18 cellular contexts compared by ENCODE assay signal in genomic region chr15:100727291-100727851, GRCh38.
DNase-seq lines count a peak whose midpoint lies in the region; ATAC-seq, FAIRE-seq and TF ChIP-seq lines count a peak whose summit lies in the region.
"Had no signal": no experiment of that assay in that cellular context is flagged by ENCODE, and none has a peak within 500 bp of the region (broad histone marks: within the 10 kb centered on the region; RNA-seq: fewer than 3 reads in every experiment).

No MANE protein-coding gene starts in this region.

- CTCF ChIA-PET in activated CD8-positive, alpha-beta memory T cell treated with anti-CD3 and anti-CD28 coated beads, Interleukin-2, amount 10 ng/mL, durations not matched to agents 7 days and 5 days (lab: Charles Lee), result no interaction called here
- CTCF ChIA-PET in PC-3 (lab: Charles Lee), result no interaction called here

- H3K27me3 Mint-ChIP-seq in activated CD8-positive, alpha-beta memory T cell treated with anti-CD3 and anti-CD28 coated beads, Interleukin-2, amount 10 ng/mL, durations not matched to agents 7 days and 5 days, result peaks cover 8% of the 10 kb centered on the region
- H3K27me3 Mint-ChIP-seq in astrocyte (ENCODE audit: low read depth, unreplicated experiment), result peaks cover 5% of the 10 kb centered on the region

- H3K79me2 ChIP-seq in astrocyte (ENCODE audit: insufficient read depth, low read length) (no peaks in the 10 kb centered on the region), PC-3 (ENCODE audit: low read length) (peaks cover 3% of the 10 kb centered on the region; the same call in 1 of the 2 replicates)

- FAIRE-seq in astrocyte (lab: Jason Lieb, UNC), result no peak
- FAIRE-seq: endometrium, pancreas had no signal

- no peaks in the 10 kb centered on the region for H3K9me3 ChIP-seq in astrocyte (ENCODE audit: insufficient read depth, low read depth, low read length)
- no peaks in the 10 kb centered on the region for H3K9me3 ChIP-seq in uterus
- no peaks in the 10 kb centered on the region for H3K9me3 ChIP-seq in PC-3 (ENCODE audit: low read length)
- H3K9me3 ChIP-seq: pancreas had no signal

- BruUV-seq in PC-3 (replicated peaks; lab: Mats Ljungman, UMichigan), result no TSS peak

- no peak overlapping the region for H3K4me3 ChIP-seq in astrocyte (ENCODE audit: insufficient read depth, low read depth, low read length)
- H3K4me3 ChIP-seq in uterus, result no peak overlapping the region
- H3K4me3 ChIP-seq in PC-3 (ENCODE audit: low read length), result no peak overlapping the region
- H3K4me3 ChIP-seq: pancreas had no signal

- no peak overlapping the region for H3K9ac ChIP-seq in astrocyte (ENCODE audit: low read length)
- H3K9ac ChIP-seq in PC-3 (ENCODE audit: low read length), result no peak overlapping the region

- no peak overlapping the region for H3K27ac ChIP-seq in astrocyte (ENCODE audit: low read depth, low read length)
- peak overlapping the region; percentile 6 to 89 for H3K27ac ChIP-seq in uterus
- H3K27ac ChIP-seq in PC-3 (ENCODE audit: low read length), result no peak overlapping the region
- H3K27ac ChIP-seq: pancreas had no signal

- H2AFZ ChIP-seq in astrocyte (ENCODE audit: low read depth, low read length) (no peak overlapping the region), PC-3 (ENCODE audit: low read length) (no peak overlapping the region)

- no peaks in the 10 kb centered on the region for H3K9me2 ChIP-seq in PC-3 (replicated peaks; ENCODE audit: low read length)

- H4K20me1 ChIP-seq in astrocyte (ENCODE audit: insufficient read depth, low read length) (no peaks in the 10 kb centered on the region), PC-3 (ENCODE audit: low read length) (no peaks in the 10 kb centered on the region)

- H3K36me3 ChIP-seq in astrocyte (ENCODE audit: insufficient read depth, low read length), result no peaks in the 10 kb centered on the region
- no peaks in the 10 kb centered on the region for H3K36me3 ChIP-seq in uterus
- H3K36me3 ChIP-seq in PC-3 (ENCODE audit: low read depth, low read length), result no peaks in the 10 kb centered on the region
- H3K36me3 ChIP-seq: pancreas had no signal

- no peak for ATAC-seq in activated CD8-positive, alpha-beta memory T cell treated with anti-CD3 and anti-CD28 coated beads, Interleukin-2, amount 10 ng/mL, durations not matched to agents 7 days and 5 days
- ATAC-seq in PC-3, result no peak
- ATAC-seq: pancreas, T-helper 17 cell had no signal

- peak; percentile 22 for DNase-seq in activated CD8-positive, alpha-beta memory T cell treated with anti-CD3 and anti-CD28 coated beads, Interleukin-2, amount 10 ng/mL, durations not matched to agents 7 days and 5 days
- DNase-seq in activated CD8-positive, alpha-beta memory T cell treated with anti-CD3 and anti-CD28 coated beads, Interleukin-2, amount 50 U/mL, for 48 hours, result no peak
- peak; percentile 48 for DNase-seq in astrocyte (ENCODE audit: low read depth)
- peak; percentile 35 for DNase-seq in kidney glomerular epithelial cell (lab: John Stamatoyannopoulos, UW)
- peak; percentile 58 to 70 for DNase-seq in uterus
- DNase-seq in PC-3, result no peak
- DNase-seq in COLO668 (lab: John Stamatoyannopoulos, UW; ENCODE audit: unreplicated experiment), result no peak
- no peak for DNase-seq in NCI-H446 (lab: John Stamatoyannopoulos, UW)
- DNase-seq: activated CD4-positive, CD25-positive, alpha-beta regulatory T cell treated with anti-CD3 and anti-CD28 coated beads, Interleukin-2, amount 50 U/mL, for 72 hours; activated naive CD8-positive, alpha-beta T cell treated with anti-CD3 and anti-CD28 coated beads for 36 hours; activated T-cell treated with anti-CD3 and anti-CD28 coated beads, Interleukin-2, amount 50 U/mL, for 1 hour; caudate nucleus; immature natural killer cell; NCI-H2029 treated with DMSO at 0.1 percent for 48 hours; NCI-H82; T-helper 17 cell had no signal

- H3K4me2 ChIP-seq in astrocyte (ENCODE audit: low read length) (no peak overlapping the region), PC-3 (ENCODE audit: low read length) (no peak overlapping the region)

- peaks cover 10% of the 10 kb centered on the region for H3F3A ChIP-seq in PC-3 (ENCODE audit: low read length, unreplicated experiment)

- POLR2A ChIA-PET in PC-3 (lab: Charles Lee; ENCODE audit: unreplicated experiment), result no interaction called here

- H3K36me3 Mint-ChIP-seq in activated CD8-positive, alpha-beta memory T cell treated with anti-CD3 and anti-CD28 coated beads, Interleukin-2, amount 10 ng/mL, durations not matched to agents 7 days and 5 days, result no peaks in the 10 kb centered on the region
- no peaks in the 10 kb centered on the region for H3K36me3 Mint-ChIP-seq in astrocyte (ENCODE audit: low read depth, unreplicated experiment)
- H3K36me3 Mint-ChIP-seq: activated naive CD8-positive, alpha-beta T cell treated with anti-CD3 and anti-CD28 coated beads for 36 hours; immature natural killer cell had no signal

- H3K4me1 Mint-ChIP-seq in activated CD8-positive, alpha-beta memory T cell treated with anti-CD3 and anti-CD28 coated beads, Interleukin-2, amount 10 ng/mL, durations not matched to agents 7 days and 5 days, result no peaks in the 10 kb centered on the region
- peaks cover 43% of the 10 kb centered on the region for H3K4me1 Mint-ChIP-seq in astrocyte (ENCODE audit: low read depth, unreplicated experiment)
- H3K4me1 Mint-ChIP-seq: activated naive CD8-positive, alpha-beta T cell treated with anti-CD3 and anti-CD28 coated beads for 36 hours; immature natural killer cell; T-helper 17 cell had no signal

- H3K9me3 Mint-ChIP-seq in activated CD8-positive, alpha-beta memory T cell treated with anti-CD3 and anti-CD28 coated beads, Interleukin-2, amount 10 ng/mL, durations not matched to agents 7 days and 5 days (ENCODE audit: low read depth), result no peaks in the 10 kb centered on the region
- H3K9me3 Mint-ChIP-seq in astrocyte (ENCODE audit: unreplicated experiment), result peaks cover 1% of the 10 kb centered on the region
- H3K9me3 Mint-ChIP-seq: activated naive CD8-positive, alpha-beta T cell treated with anti-CD3 and anti-CD28 coated beads for 36 hours; immature natural killer cell had no signal

- H3K27me3 ChIP-seq in astrocyte (ENCODE audit: insufficient read depth, low read length) (no peaks in the 10 kb centered on the region), uterus (no peaks in the 10 kb centered on the region), PC-3 (ENCODE audit: low read length) (no peaks in the 10 kb centered on the region)
- H3K27me3 ChIP-seq: pancreas had no signal

- TF ChIP-seq CTCF in astrocyte (IDR thresholded peaks at IDR 0.05; ENCODE audit: insufficient read depth, low read depth, low read length) (no peak), uterus (IDR thresholded peaks at IDR 0.05) (no peak), PC-3 (conservative IDR thresholded peaks at IDR 0.05; ENCODE audit: low read depth, low read length) (no peak)

- intact Hi-C loops in uterus (cut with DNase I; ENCODE audit: low total_unique reads) (loop anchor here (5.0 kb wide), 1 partner anchor 720 kb away; no protein-coding TSS in a partner anchor), PC-3 (cut with micrococcal nuclease) (no loop called here)

- TF ChIP-seq POLR2A in uterus (IDR thresholded peaks at IDR 0.05), result no peak

- no peak overlapping the region for H3K4me3 Mint-ChIP-seq in activated CD8-positive, alpha-beta memory T cell treated with anti-CD3 and anti-CD28 coated beads, Interleukin-2, amount 10 ng/mL, durations not matched to agents 7 days and 5 days
- no peak overlapping the region for H3K4me3 Mint-ChIP-seq in astrocyte (ENCODE audit: unreplicated experiment)
- H3K4me3 Mint-ChIP-seq: activated naive CD8-positive, alpha-beta T cell treated with anti-CD3 and anti-CD28 coated beads for 36 hours; immature natural killer cell; T-helper 17 cell had no signal

- peaks cover 38% of the 10 kb centered on the region for H3K4me1 ChIP-seq in astrocyte (ENCODE audit: insufficient read depth, low read length)
- peaks cover 0 to 9% of the 10 kb centered on the region in 2 donors for H3K4me1 ChIP-seq in uterus
- H3K4me1 ChIP-seq in PC-3 (ENCODE audit: insufficient read depth, low read length), result peaks cover 38% of the 10 kb centered on the region

- no peak overlapping the region for H3K27ac Mint-ChIP-seq in activated CD8-positive, alpha-beta memory T cell treated with anti-CD3 and anti-CD28 coated beads, Interleukin-2, amount 10 ng/mL, durations not matched to agents 7 days and 5 days
- no peak overlapping the region for H3K27ac Mint-ChIP-seq in astrocyte (ENCODE audit: unreplicated experiment)
- H3K27ac Mint-ChIP-seq: activated naive CD8-positive, alpha-beta T cell treated with anti-CD3 and anti-CD28 coated beads for 36 hours; immature natural killer cell; T-helper 17 cell had no signal

Comparison
In these comparisons a context has a peak if more than half of its experiments do, and no peak if none do; other contexts are left out.
1. DNase-seq: peak in activated CD8-positive, alpha-beta memory T cell treated with anti-CD3 and anti-CD28 coated beads, Interleukin-2, amount 10 ng/mL, durations not matched to agents 7 days and 5 days (single experiment), astrocyte (single experiment), kidney glomerular epithelial cell (single experiment) and uterus (2 of 2); none in activated CD8-positive, alpha-beta memory T cell treated with anti-CD3 and anti-CD28 coated beads, Interleukin-2, amount 50 U/mL, for 48 hours (single experiment), PC-3 (single experiment), COLO668 (single experiment) and NCI-H446 (0 of 2).
2. H3K27ac ChIP-seq: peak in uterus (2 of 2); none in astrocyte (single experiment) and PC-3 (single experiment).